ENCODE assay signal across 8 cellular contexts in genomic region chr6:107488174-107488874, GRCh38. TPM values are rescaled to one million over a fixed set of nuclear protein-coding genes. Genes with fewer than 3 reads are reported as not detected.
DNase-seq lines count a peak whose midpoint lies in the region; ATAC-seq and TF ChIP-seq lines count a peak whose summit lies in the region.

No MANE protein-coding gene starts in this region.

- H3K4me1 Mint-ChIP-seq in CD14-positive monocyte (peaks cover 27% of the 10 kb centered on the region), neural crest cell (peaks cover 13% of the 10 kb centered on the region)
- H3K4me1 Mint-ChIP-seq in effector memory CD8-positive, alpha-beta T cell (ENCODE audit: low read depth in 2 of 2): peaks cover 13 to 21% of the 10 kb centered on the region in 2 donors

- H3K27me3 Mint-ChIP-seq in CD14-positive monocyte (ENCODE audit: low read depth in 3 of 3): peaks cover 48 to 58% (median 57%) of the 10 kb centered on the region in 3 donors
- H3K27me3 Mint-ChIP-seq in effector memory CD8-positive, alpha-beta T cell: peaks cover 46 to 47% of the 10 kb centered on the region in 2 donors
- H3K27me3 Mint-ChIP-seq in neural crest cell (ENCODE audit: low read depth): peaks cover 30% of the 10 kb centered on the region

- intact Hi-C loops in CD14-positive monocyte (cut with micrococcal nuclease): no loop called here

- H3K9me3 Mint-ChIP-seq in CD14-positive monocyte (peaks cover 0 to 18% (median 4%) of the 10 kb centered on the region in 7 donors), neural crest cell (no peaks in the 10 kb centered on the region)
- no peaks in the 10 kb centered on the region for H3K9me3 Mint-ChIP-seq in effector memory CD8-positive, alpha-beta T cell

- H3K9me3 ChIP-seq in MG63: no peaks in the 10 kb centered on the region

- H3K36me3 Mint-ChIP-seq in CD14-positive monocyte: peaks cover 2 to 5% of the 10 kb centered on the region in 2 donors
- peaks cover 6% of the 10 kb centered on the region for H3K36me3 Mint-ChIP-seq in effector memory CD8-positive, alpha-beta T cell (ENCODE audit: insufficient read depth)
- no peaks in the 10 kb centered on the region for H3K36me3 Mint-ChIP-seq in neural crest cell (ENCODE audit: low read depth)

- ATAC-seq in effector memory CD8-positive, alpha-beta T cell (replicated peaks): peak; percentile 6
- no peak for ATAC-seq in HG03442 (IDR thresholded peaks at IDR 0.05; ENCODE audit: unreplicated experiment)

- peak overlapping the region; percentile 85 to 99 for H3K4me3 Mint-ChIP-seq in CD14-positive monocyte
- peak overlapping the region; percentile 87 to 94 for H3K4me3 Mint-ChIP-seq in effector memory CD8-positive, alpha-beta T cell
- H3K4me3 Mint-ChIP-seq in neural crest cell: peak overlapping the region; percentile 100

- H3K36me3 ChIP-seq in MG63: no peaks in the 10 kb centered on the region

- TF ChIP-seq CTCF in CD14-positive monocyte (IDR thresholded peaks at IDR 0.05) (no peak), neural crest cell (conservative IDR thresholded peaks at IDR 0.05) (no peak), GM20000 (IDR thresholded peaks at IDR 0.05; ENCODE audit: extremely low read depth, missing control alignments) (no peak)

- DNase-seq in CD14-positive monocyte (ENCODE audit: low spot score): no peak
- no peak for DNase-seq in MG63
- DNase-seq in effector memory CD8-positive, alpha-beta T cell: no peak
- no peak for DNase-seq in neural crest cell (ENCODE audit: low read depth, low spot score)
- DNase-seq in GM20000 (ENCODE audit: low spot score): no peak
- no peak for DNase-seq in dermis blood vessel endothelial cell
- DNase-seq in central memory CD4-positive, alpha-beta T cell: no peak

- H3K4me3 ChIP-seq in MG63: peak overlapping the region; percentile 49

- H3K27ac Mint-ChIP-seq in CD14-positive monocyte (no peak overlapping the region), neural crest cell (ENCODE audit: unreplicated experiment) (peak overlapping the region; percentile 97)
- peak overlapping the region; percentile 37 to 61 for H3K27ac Mint-ChIP-seq in effector memory CD8-positive, alpha-beta T cell

- peaks cover 27% of the 10 kb centered on the region for H3K27me3 ChIP-seq in MG63

RNA-seq across cellular contexts. Expression of gene SOBP, which starts 1.6 kb away (rescaled TPM):
- polyA plus RNA-seq in CD14-positive monocyte: not detected
- 0.12 and 0.69 TPM in 2 replicates for total RNA-seq in MG63 (2014; rRNA removed; shearing (Covaris generic); ENCODE audit: low replicate concordance)
- total RNA-seq in neural crest cell (23.0 and 24.0 TPM in 2 replicates), dermis blood vessel endothelial cell (0.42 and 1.0 TPM in 2 replicates)

RNA-seq across cellular contexts. Expression of gene PDSS2, which starts 29.0 kb away (rescaled TPM):
- 10 to 100 TPM; 13.3 to 13.9 TPM for polyA plus RNA-seq in CD14-positive monocyte
- 13.9 and 24.3 TPM in 2 replicates for total RNA-seq in MG63 (2014; rRNA removed; shearing (Covaris generic); ENCODE audit: low replicate concordance)
- 12.1 and 14.9 TPM in 2 replicates for total RNA-seq in neural crest cell
- 6.6 and 9.1 TPM in 2 replicates for total RNA-seq in dermis blood vessel endothelial cell

Comparison
In these comparisons a context has a peak if more than half of its experiments do, and no peak if none do; other contexts are left out.
1. H3K27ac Mint-ChIP-seq: peak in effector memory CD8-positive, alpha-beta T cell (2 of 2) and neural crest cell (single experiment); none in CD14-positive monocyte (0 of 7).
2. RNA of gene SOBP, which starts 1.6 kb away (total RNA-seq): 23.0 to 24.0 TPM in neural crest cell; 0.42 to 1.0 TPM in dermis blood vessel endothelial cell and 0.12 to 0.69 TPM in MG63; every median in the first group is over 10 times any median in the second.
3. Peak in every context shown above with its lines, with median percentiles within 50 percentile points of each other: H3K4me3 Mint-ChIP-seq.